ENCODE assay signal across 11 cellular contexts in genomic region chr3:167653750-167654149, GRCh38. TPM values are rescaled to one million over a fixed set of nuclear protein-coding genes. Genes with fewer than 3 reads are reported as not detected.
DNase-seq lines count a peak whose midpoint lies in the region; ATAC-seq and TF ChIP-seq lines count a peak whose summit lies in the region.
"Had no signal": no experiment of that assay in that cellular context is flagged by ENCODE, and none has a peak within 500 bp of the region (broad histone marks: within the 10 kb centered on the region; RNA-seq: fewer than 3 reads in every experiment).

WDR49 (minus strand) TSS chr3:167653942; CDS start chr3:167653425, 517 bp downstream.

- H3K27ac ChIP-seq in CD4-positive, alpha-beta T cell (ENCODE audit: low read depth, low read length), result no peak within 1 kb of the TSS
- H3K27ac ChIP-seq: KMS-11 had no signal

- H3K9me3 ChIP-seq in CD4-positive, alpha-beta T cell (ENCODE audit: control insufficient read depth, low read length), result no peaks in the 10 kb centered on the region

- H3K27me3 Mint-ChIP-seq in CD4-positive, alpha-beta T cell, result peaks cover 5% of the 10 kb centered on the region

- no peaks in the 10 kb centered on the region for H3K27me3 ChIP-seq in CD4-positive, alpha-beta T cell (ENCODE audit: control insufficient read depth, insufficient read depth, low read length)

- H3K9me3 Mint-ChIP-seq in CD4-positive, alpha-beta T cell, result no peaks in the 10 kb centered on the region

- peak; percentile 10 for DNase-seq in ELF-1 (ENCODE audit: low read depth, low spot score)
- DNase-seq in SIG-M5 (lab: John Stamatoyannopoulos, UW), result peak; percentile 55
- peak; percentile 1 for DNase-seq in iris pigment epithelial cell (ENCODE audit: low read depth)
- no peak for DNase-seq in NCI-H446 treated with DMSO at 0.1 percent for 48 hours (lab: John Stamatoyannopoulos, UW)
- DNase-seq in CD4-positive, alpha-beta T cell, result no peak
- DNase-seq: left cardiac atrium; stimulated activated CD4-positive, alpha-beta T cell treated with anti-CD3 and anti-CD28 coated beads, Interleukin-2, amount 100 ng/mL, for 24 hours had no signal

- no peak within 1 kb of the TSS for H3K4me3 Mint-ChIP-seq in CD4-positive, alpha-beta T cell

- H3K27ac Mint-ChIP-seq in CD4-positive, alpha-beta T cell, result no peak within 1 kb of the TSS

- CTCF ChIA-PET in CD4-positive, alpha-beta T cell (lab: Charles Lee), result no interaction called here

- TF ChIP-seq CTCF in CD4-positive, alpha-beta T cell (IDR thresholded peaks at IDR 0.05), result no peak

- peaks cover 9% of the 10 kb centered on the region for H3K4me1 Mint-ChIP-seq in CD4-positive, alpha-beta T cell (ENCODE audit: low read depth)

- H3K36me3 Mint-ChIP-seq in CD4-positive, alpha-beta T cell (ENCODE audit: low read depth), result no peaks in the 10 kb centered on the region

- intact Hi-C loops in CD4-positive, alpha-beta T cell (cut with DNase I, micrococcal nuclease), result no loop called here

- peak; percentile 48 for ATAC-seq in HG03135 (IDR thresholded peaks at IDR 0.05; ENCODE audit: unreplicated experiment)
- no peak for ATAC-seq in HG03571 (IDR thresholded peaks at IDR 0.05; ENCODE audit: unreplicated experiment)
- no peak for ATAC-seq in CD4-positive, alpha-beta T cell (ENCODE audit: poor library complexity)
- no peak for ATAC-seq in GM18498 (IDR thresholded peaks at IDR 0.05; ENCODE audit: unreplicated experiment)

- POLR2A ChIA-PET in CD4-positive, alpha-beta T cell (lab: Charles Lee), result no interaction called here

RNA-seq across cellular contexts. Expression of gene WDR49, which starts in this region (rescaled TPM):
- 1 to 10 TPM in 1 of 2 experiments, under 1 TPM in 1; 0.42 to 1.1 TPM for total RNA-seq in CD4-positive, alpha-beta T cell

Comparison
In these comparisons a context has a peak if more than half of its experiments do, and no peak if none do; other contexts are left out.
1. DNase-seq: peak in ELF-1 (single experiment), SIG-M5 (single experiment) and iris pigment epithelial cell (single experiment); none in NCI-H446 treated with DMSO at 0.1 percent for 48 hours (single experiment) and CD4-positive, alpha-beta T cell (0 of 10).